Comparison of ENCODE assay signal across 8 cellular contexts in genomic region chr2:105812180-105813044, GRCh38.
DNase-seq lines count a peak whose midpoint lies in the region; ATAC-seq, FAIRE-seq and TF ChIP-seq lines count a peak whose summit lies in the region.

No MANE protein-coding gene starts in this region.

- intact Hi-C loops in pancreas (cut with DNase I) = no loop called here
- intact Hi-C loops in OCI-LY7 (cut with micrococcal nuclease; ENCODE audit: unreplicated experiment) = no loop called here

- H3K27me3 ChIP-seq in esophagus (ENCODE audit: control insufficient read depth in 1 of 2, insufficient read depth in 2 of 2, low read length in 2 of 2) (no peaks in the 10 kb centered on the region), pancreas (no peaks in the 10 kb centered on the region)

- no peaks in the 10 kb centered on the region for H3K9me3 Mint-ChIP-seq in HFFc6

- H3K36me3 ChIP-seq in esophagus (ENCODE audit: control insufficient read depth in 2 of 2, insufficient read depth in 2 of 2, low read length in 1 of 2) (no peaks in the 10 kb centered on the region), pancreas (peaks cover 0 to 9% (median 0%) of the 10 kb centered on the region in 3 donors), OCI-LY7 (ENCODE audit: insufficient read depth, low read length) (peaks cover 13% of the 10 kb centered on the region)

- DNase-seq in NCI-H2029 (lab: John Stamatoyannopoulos, UW) (peak; percentile 34), NCI-H2029 treated with DMSO at 0.1 percent for 48 hours (lab: John Stamatoyannopoulos, UW) (no peak), NCI-H1694 (lab: John Stamatoyannopoulos, UW) (peak; percentile 77), pancreas (peak in 1 of 6 donors; percentile 15), HFFc6 (no peak), OCI-LY7 (ENCODE audit: low spot score) (no peak)

- CTCF ChIA-PET in OCI-LY7 (lab: Charles Lee; ENCODE audit: unreplicated experiment) = no interaction called here

- H3K4me3 ChIP-seq in esophagus (ENCODE audit: low read depth in 1 of 2, low read length in 2 of 2) (no peak overlapping the region), pancreas (no peak overlapping the region), OCI-LY7 (ENCODE audit: low read depth, low read length, poor library complexity, severe bottlenecking) (no peak overlapping the region)

- H3K4me2 ChIP-seq in OCI-LY7 (ENCODE audit: low read length) = no peak overlapping the region

- H3K27me3 Mint-ChIP-seq in HFFc6 (ENCODE audit: insufficient read depth) = peaks cover 2% of the 10 kb centered on the region; the same call in 1 of the 2 replicates

- H3K36me3 Mint-ChIP-seq in HFFc6 (ENCODE audit: low read depth) = peaks cover 8% of the 10 kb centered on the region; the same call in 1 of the 2 replicates

- 48 to 54% methylated on average over 12 of the region's 12 CpGs for WGBS in esophagus, 2 donors
- WGBS in pancreas, 2 donors = 37 to 39% methylated on average over 12 of the region's 12 CpGs

- H2AFZ ChIP-seq in OCI-LY7 (ENCODE audit: low read length) = no peak overlapping the region

- H3K9me2 ChIP-seq in OCI-LY7 (ENCODE audit: insufficient read depth, low read length) = no peaks in the 10 kb centered on the region

- H3K27ac Mint-ChIP-seq in HFFc6 = no peak overlapping the region

- POLR2A ChIA-PET in OCI-LY7 (lab: Charles Lee) = interaction anchor here (0.7 to 1.2 kb wide), 2 partner anchors 9 to 13 kb away, joined by 5 to 6 read pairs; no protein-coding TSS in a partner anchor

- H3K27ac ChIP-seq in esophagus (ENCODE audit: low read depth in 2 of 2, low read length in 1 of 2) (peak overlapping the region; percentile 63 to 71), pancreas (peak overlapping the region in 2 of 4 donors; percentile 52 to 68), OCI-LY7 (ENCODE audit: low read depth, low read length, poor library complexity, severe bottlenecking) (no peak overlapping the region)

- H3K4me1 ChIP-seq in esophagus (ENCODE audit: control insufficient read depth in 2 of 2, insufficient read depth in 2 of 2, low read length in 1 of 2) = peaks cover 5 to 26% of the 10 kb centered on the region in 2 donors
- peaks cover 8 to 16% (median 12%) of the 10 kb centered on the region in 3 donors for H3K4me1 ChIP-seq in pancreas
- H3K4me1 ChIP-seq in OCI-LY7 (ENCODE audit: insufficient read depth, low read length, poor library complexity, severe bottlenecking) = peaks cover 8% of the 10 kb centered on the region

- H3K9me3 ChIP-seq in esophagus (ENCODE audit: control insufficient read depth in 2 of 2, insufficient read depth in 1 of 2, low read depth in 1 of 2, low read length in 1 of 2) (no peaks in the 10 kb centered on the region), pancreas (no peaks in the 10 kb centered on the region), OCI-LY7 (ENCODE audit: low read length) (no peaks in the 10 kb centered on the region)

- BruUV-seq in OCI-LY7 (replicated peaks; lab: Mats Ljungman, UMichigan) = no TSS peak

- no peak overlapping the region for H3K4me3 Mint-ChIP-seq in HFFc6

- ATAC-seq in GM21737 (IDR thresholded peaks at IDR 0.05; ENCODE audit: unreplicated experiment) = peak; percentile 83
- ATAC-seq in pancreas = peak; percentile 63 to 86 (median 80)

- H3K4me1 Mint-ChIP-seq in HFFc6 (ENCODE audit: low read depth) = peaks cover 6% of the 10 kb centered on the region; the same call in 1 of the 2 replicates

- H4K20me1 ChIP-seq in OCI-LY7 (ENCODE audit: insufficient read depth, low read length) = no peaks in the 10 kb centered on the region

- FAIRE-seq in pancreas (lab: Jason Lieb, UNC) = no peak

- no peaks in the 10 kb centered on the region for H3K79me2 ChIP-seq in OCI-LY7 (ENCODE audit: insufficient read depth, low read depth, low read length)

- no peak for TF ChIP-seq CTCF in pancreas (IDR thresholded peaks at IDR 0.05)
- TF ChIP-seq CTCF in HFFc6 (IDR thresholded peaks at IDR 0.05) = no peak
- TF ChIP-seq CTCF in OCI-LY7 (conservative IDR thresholded peaks at IDR 0.05; ENCODE audit: low read length) = no peak

Comparison
In these comparisons a context has a peak if more than half of its experiments do, and no peak if none do; other contexts are left out.
1. DNase-seq: peak in NCI-H2029 (single experiment) and NCI-H1694 (single experiment); none in NCI-H2029 treated with DMSO at 0.1 percent for 48 hours (single experiment), HFFc6 (single experiment) and OCI-LY7 (single experiment).